In genomic region chr16:84103678-84104077, GRCh38 we compare ENCODE assay signal across 2 cellular contexts.
TF ChIP-seq lines count a peak whose summit lies in the region.

No MANE protein-coding gene starts in this region.

TF ChIP-seq in A549, 52 proteins besides CTCF, POLR2A, EP300 and RAD21:
- no peak for TF ChIP-seq MYC (IDR thresholded peaks at IDR 0.05; ENCODE audit: borderline replicate concordance, low read length)
- TF ChIP-seq TFCP2L1 (CRISPR knock-in tag; IDR thresholded peaks at IDR 0.05) = no peak
- TF ChIP-seq HOXB5 (CRISPR knock-in tag; IDR thresholded peaks at IDR 0.05) = no peak
- no peak for TF ChIP-seq CHD4 (IDR thresholded peaks at IDR 0.05; ENCODE audit: borderline replicate concordance)
- TF ChIP-seq ELK1 (IDR thresholded peaks at IDR 0.05; ENCODE audit: low read depth, low read length) = no peak
- TF ChIP-seq NFE2L2 (conservative IDR thresholded peaks at IDR 0.05; ENCODE audit: low read length) = no peak

TF ChIP-seq in IMR-90, 13 proteins besides CTCF, POLR2A, EP300 and RAD21:
- TF ChIP-seq MAFK (IDR thresholded peaks at IDR 0.05; ENCODE audit: low read depth, low read length) = no peak
- no peak for TF ChIP-seq FOS (IDR thresholded peaks at IDR 0.05; ENCODE audit: low read depth, low read length)
- TF ChIP-seq USF2 (IDR thresholded peaks at IDR 0.05; ENCODE audit: low read depth, low read length) = no peak
- TF ChIP-seq RFX5 (IDR thresholded peaks at IDR 0.05; ENCODE audit: low read depth, low read length) = no peak
- no peak for TF ChIP-seq MAZ (IDR thresholded peaks at IDR 0.05; ENCODE audit: borderline replicate concordance, low read depth, low read length)
- no peak for TF ChIP-seq MXI1 (IDR thresholded peaks at IDR 0.05; ENCODE audit: borderline replicate concordance, low read depth, low read length)
- TF ChIP-seq SMC3 (IDR thresholded peaks at IDR 0.05; ENCODE audit: low read depth, low read length) = no peak
- TF ChIP-seq ELK1 (IDR thresholded peaks at IDR 0.05; ENCODE audit: borderline replicate concordance, low read depth, low read length) = no peak
- TF ChIP-seq CHD1 (IDR thresholded peaks at IDR 0.05; ENCODE audit: low read depth, low read length) = no peak
- TF ChIP-seq NFE2L2 (IDR thresholded peaks at IDR 0.05; ENCODE audit: low read depth, low read length) = no peak
- no peak for TF ChIP-seq BHLHE40 (IDR thresholded peaks at IDR 0.05; ENCODE audit: low read depth, low read length)
- TF ChIP-seq CEBPB (IDR thresholded peaks at IDR 0.05; ENCODE audit: low read depth, low read length) = no peak
- TF ChIP-seq RCOR1 (IDR thresholded peaks at IDR 0.05; ENCODE audit: insufficient replicate concordance, low read length) = no peak
